Comparison of ENCODE assay signal across 9 cellular contexts in the genomic region with DNA sequence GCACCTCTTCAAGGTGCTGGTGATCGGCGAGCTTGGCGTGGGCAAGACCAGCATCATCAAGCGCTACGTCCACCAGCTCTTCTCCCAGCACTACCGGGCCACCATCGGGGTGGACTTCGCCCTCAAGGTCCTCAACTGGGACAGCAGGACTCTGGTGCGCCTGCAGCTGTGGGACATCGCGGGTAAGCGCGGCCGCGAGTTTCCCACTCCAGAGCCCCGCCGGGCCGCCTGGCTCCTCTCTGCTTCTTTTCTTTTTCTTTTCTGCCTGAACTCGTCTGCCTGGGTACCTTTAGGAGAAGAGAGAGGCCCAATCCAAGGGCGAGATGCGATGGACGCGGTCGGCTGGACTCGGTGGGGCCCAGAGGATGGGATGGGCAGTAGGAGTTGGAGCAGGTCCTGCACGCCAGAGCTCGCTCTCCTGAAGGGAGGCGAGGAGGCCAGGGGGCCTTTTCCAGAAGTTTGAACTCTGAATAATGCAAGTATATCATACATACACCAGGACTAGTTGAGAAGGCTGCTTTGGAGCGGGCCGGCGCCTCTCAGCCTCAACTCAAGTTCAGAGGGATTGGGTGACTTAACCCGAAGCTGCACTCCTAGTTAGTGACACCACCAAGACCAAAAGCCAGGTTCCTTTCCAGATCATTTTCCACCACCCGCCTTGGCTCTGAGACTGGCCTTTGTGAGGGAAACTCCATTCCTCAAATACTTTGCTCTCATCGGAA. TPM values are rescaled to one million over a fixed set of nuclear protein-coding genes. Genes with fewer than 3 reads are reported as not detected.
A peak's percentile ranks its signal among the peaks of the same experiment; 100 is the strongest.
DNase-seq lines count a peak whose midpoint lies in the region; ATAC-seq and TF ChIP-seq lines count a peak whose summit lies in the region.
"Had no signal": no experiment of that assay in that cellular context is flagged by ENCODE, and none has a peak within 500 bp of the region (broad histone marks: within the 10 kb centered on the region; RNA-seq: fewer than 3 reads in every experiment).

No MANE protein-coding gene starts in this region.

- peak overlapping the region in 6 of 8 donors; percentile 51 to 80 (median 73) for H3K4me3 Mint-ChIP-seq in CD4-positive, alpha-beta memory T cell

- POLR2A ChIA-PET in CD4-positive, alpha-beta memory T cell (lab: Charles Lee; ENCODE audit: partially characterized antibody) = no interaction called here

- WGBS in sigmoid colon, 2 donors = 2 to 5% methylated on average over 34 of the region's 34 CpGs

- intact Hi-C loops in CD4-positive, alpha-beta memory T cell (cut with micrococcal nuclease) = no loop called here
- intact Hi-C loops in breast epithelium (cut with DNase I; ENCODE audit: low total_unique reads) = no loop called here
- intact Hi-C loops in sigmoid colon (cut with DNase I) = loop anchor here (2.0 to 5.0 kb wide), 3 partner anchors 157 to 807 kb away; a partner anchor contains a TSS

- peaks cover 3% of the 10 kb centered on the region for H3K27me3 ChIP-seq in CD4-positive, alpha-beta memory T cell (ENCODE audit: insufficient read depth, low read length)
- H3K27me3 ChIP-seq in breast epithelium (no peaks in the 10 kb centered on the region), sigmoid colon (no peaks in the 10 kb centered on the region)

- H3K27ac ChIP-seq in CD4-positive, alpha-beta memory T cell (ENCODE audit: low read depth, low read length) = no peak overlapping the region
- H3K27ac ChIP-seq in breast epithelium = peak overlapping the region; percentile 98 to 99
- peak overlapping the region; percentile 98 to 100 (median 99) for H3K27ac ChIP-seq in sigmoid colon
- H3K27ac ChIP-seq: KMS-11 had no signal

- peaks cover 0 to 2% of the 10 kb centered on the region in 2 donors for H3K36me3 Mint-ChIP-seq in CD4-positive, alpha-beta memory T cell

- no peak for TF ChIP-seq EP300 in sigmoid colon (IDR thresholded peaks at IDR 0.05)

- ATAC-seq in GM21825 (IDR thresholded peaks at IDR 0.05; ENCODE audit: unreplicated experiment) = peak; percentile 27
- no peak for ATAC-seq in HG02571 (IDR thresholded peaks at IDR 0.05; ENCODE audit: unreplicated experiment)

- H3K36me3 ChIP-seq in CD4-positive, alpha-beta memory T cell (ENCODE audit: insufficient read depth, low read length) = no peaks in the 10 kb centered on the region
- H3K36me3 ChIP-seq in breast epithelium = no peaks in the 10 kb centered on the region
- no peaks in the 10 kb centered on the region for H3K36me3 ChIP-seq in sigmoid colon

- H3K4me1 Mint-ChIP-seq in CD4-positive, alpha-beta memory T cell = peaks cover 4 to 13% (median 7%) of the 10 kb centered on the region in 4 donors

- no peak overlapping the region for H3K27ac Mint-ChIP-seq in CD4-positive, alpha-beta memory T cell

- H3K9me3 ChIP-seq in CD4-positive, alpha-beta memory T cell (ENCODE audit: control insufficient read depth in 1 of 2, low read length in 2 of 2) = no peaks in the 10 kb centered on the region
- no peaks in the 10 kb centered on the region for H3K9me3 ChIP-seq in breast epithelium
- H3K9me3 ChIP-seq in sigmoid colon = no peaks in the 10 kb centered on the region

- TF ChIP-seq CTCF in breast epithelium (IDR thresholded peaks at IDR 0.05) (no peak), sigmoid colon (IDR thresholded peaks at IDR 0.05) (no peak)

- TF ChIP-seq POLR2A in breast epithelium (IDR thresholded peaks at IDR 0.05) (no peak), sigmoid colon (IDR thresholded peaks at IDR 0.05) (peak in 1 of 2 donors; percentile 39)

- H3K9me3 Mint-ChIP-seq in CD4-positive, alpha-beta memory T cell = peaks cover 0 to 10% (median 5%) of the 10 kb centered on the region in 8 donors

- peaks cover 20 to 25% of the 10 kb centered on the region in 2 donors for H3K27me3 Mint-ChIP-seq in CD4-positive, alpha-beta memory T cell

- CTCF ChIA-PET in CD4-positive, alpha-beta memory T cell (lab: Charles Lee; ENCODE audit: partially characterized antibody) = no interaction called here

- no peak for DNase-seq in CD4-positive, alpha-beta memory T cell
- peak; percentile 45 for DNase-seq in NOMO-1 treated with dmso at 0.1 percent for 144 hours (lab: John Stamatoyannopoulos, UW; ENCODE audit: unreplicated experiment)
- DNase-seq in breast epithelium (ENCODE audit: low spot score in 2 of 2) = peak; percentile 30 to 51
- peak; percentile 19 for DNase-seq in iPS-NIHi7 (ENCODE audit: extremely low spot score)
- peak; percentile 70 for DNase-seq in sigmoid colon
- no peak for DNase-seq in GOT3 (lab: John Stamatoyannopoulos, UW)

- no peaks in the 10 kb centered on the region for H3K4me1 ChIP-seq in CD4-positive, alpha-beta memory T cell (ENCODE audit: insufficient read depth, low read length)
- H3K4me1 ChIP-seq in breast epithelium (no peaks in the 10 kb centered on the region), sigmoid colon (peaks cover 0 to 43% (median 30%) of the 10 kb centered on the region in 4 donors)

- no peak overlapping the region for H3K4me3 ChIP-seq in CD4-positive, alpha-beta memory T cell (ENCODE audit: low read length in 2 of 2)
- H3K4me3 ChIP-seq in breast epithelium = peak overlapping the region; percentile 75 to 89 (median 76)
- peak overlapping the region; percentile 81 to 92 (median 82) for H3K4me3 ChIP-seq in sigmoid colon

RNA-seq across cellular contexts. Expression of a gene that starts 0.5 kb away (rescaled TPM):
- 1 to 10 TPM in 1 of 2 experiments, under 1 TPM in 1; 0.55 to 1.1 TPM for total RNA-seq in CD4-positive, alpha-beta memory T cell
- not detected for polyA plus RNA-seq in CD4-positive, alpha-beta memory T cell
- total RNA-seq in breast epithelium = 10 to 100 TPM; 32.5 to 43.8 (median 36.7) TPM
- total RNA-seq in sigmoid colon = 10 to 100 TPM; 32.1 to 35.3 (median 33.3) TPM
- 10 to 100 TPM; 48.6 to 85.3 (median 61.3) TPM for polyA plus RNA-seq in sigmoid colon

RNA-seq across cellular contexts. Expression of a gene that starts 54.7 kb away (rescaled TPM):
- total RNA-seq in CD4-positive, alpha-beta memory T cell = not detected
- not detected for polyA plus RNA-seq in CD4-positive, alpha-beta memory T cell
- total RNA-seq in breast epithelium (not detected), sigmoid colon (under 1 TPM in 1 of 4 donors, not detected in 3; 0.55 TPM)
- under 1 TPM in 1 of 3 donors, not detected in 2; 0.13 TPM for polyA plus RNA-seq in sigmoid colon

Comparison
In these comparisons a context has a peak if more than half of its experiments do, and no peak if none do; other contexts are left out.
1. DNase-seq: peak in NOMO-1 treated with dmso at 0.1 percent for 144 hours (single experiment), breast epithelium (2 of 2), iPS-NIHi7 (single experiment) and sigmoid colon (single experiment); none in CD4-positive, alpha-beta memory T cell (0 of 5) and GOT3 (single experiment).
2. H3K4me3 ChIP-seq: peak in breast epithelium (3 of 3) and sigmoid colon (4 of 4); none in CD4-positive, alpha-beta memory T cell (0 of 2).
3. RNA of a gene that starts 0.5 kb away (total RNA-seq): 32.5 to 43.8 TPM in breast epithelium and 32.1 to 35.3 TPM in sigmoid colon; 0.55 to 1.1 TPM in CD4-positive, alpha-beta memory T cell; every median in the first group is over 10 times any median in the second.